Comparison of ENCODE assay signal across 31 cellular contexts in the genomic region with DNA sequence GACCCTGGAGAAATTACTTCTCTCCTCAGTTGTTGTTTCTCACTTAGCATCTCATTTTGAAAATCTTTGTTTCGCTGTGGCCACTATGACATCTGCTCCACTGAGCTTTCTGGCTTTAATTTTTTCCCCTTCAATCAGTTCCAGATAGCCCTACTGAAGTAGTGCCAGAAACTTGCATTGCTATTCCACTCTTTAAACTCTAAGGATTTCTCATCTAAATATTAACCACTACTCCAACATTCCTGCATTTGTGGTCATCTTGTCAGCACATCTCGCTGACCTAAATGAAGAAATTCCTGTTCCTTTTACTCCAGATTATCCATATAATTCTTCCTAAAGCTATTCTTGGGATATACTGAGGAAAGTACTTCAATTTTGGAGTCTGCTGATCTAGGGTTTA. TPM values are rescaled to one million over a fixed set of nuclear protein-coding genes. Genes with fewer than 3 reads are reported as not detected.
DNase-seq lines count a peak whose midpoint lies in the region; ATAC-seq and TF ChIP-seq lines count a peak whose summit lies in the region.
"Had no signal": no experiment of that assay in that cellular context is flagged by ENCODE, and none has a peak within 500 bp of the region (broad histone marks: within the 10 kb centered on the region; RNA-seq: fewer than 3 reads in every experiment).

No MANE protein-coding gene starts in this region.

- H3K4me1 ChIP-seq in A673 (ENCODE audit: insufficient read depth, low read length, poor library complexity, severe bottlenecking), result no peaks in the 10 kb centered on the region
- H3K4me1 ChIP-seq: right atrium auricular region, tibial artery had no signal

- no peak overlapping the region for H3K4me3 Mint-ChIP-seq in chondrocyte (ENCODE audit: unreplicated experiment)
- H3K4me3 Mint-ChIP-seq: activated CD8-positive, alpha-beta T cell treated with anti-CD3 and anti-CD28 coated beads, Interleukin-2, amount 10 ng/mL, durations not matched to agents 7 days and 5 days; CD14-positive monocyte; naive B cell; stimulated activated naive CD8-positive, alpha-beta T cell treated with anti-CD3 and anti-CD28 coated beads, Interleukin-15, amount 100 ng/mL, for 72 hours had no signal

- CTCF ChIA-PET in A673 (lab: Charles Lee), result no interaction called here

- H3K27me3 Mint-ChIP-seq in chondrocyte (ENCODE audit: low read depth), result no peaks in the 10 kb centered on the region
- H3K27me3 Mint-ChIP-seq: stimulated activated naive CD8-positive, alpha-beta T cell treated with anti-CD3 and anti-CD28 coated beads, Interleukin-15, amount 100 ng/mL, for 72 hours had no signal

- in situ Hi-C loops in ACHN (cut with HindIII; ENCODE audit: low pct_ligation_motif_present, low pct_unique_long_range_greater_than_20kb, low sequenced_read_pairs), result no loop called here
- in situ Hi-C loops in GM13977 (cut with MboI; ENCODE audit: low pct_unique_long_range_greater_than_20kb, low sequenced_read_pairs, unreplicated experiment), result no loop called here

- H3K27ac ChIP-seq in A673 (ENCODE audit: low read depth, low read length, poor library complexity, severe bottlenecking), result no peak overlapping the region
- H3K27ac ChIP-seq: right atrium auricular region, tibial artery had no signal

- ATAC-seq in HG03439 (IDR thresholded peaks at IDR 0.05; ENCODE audit: unreplicated experiment), result no peak
- ATAC-seq: activated CD8-positive, alpha-beta T cell treated with anti-CD3 and anti-CD28 coated beads, Interleukin-2, amount 10 ng/mL, durations not matched to agents 7 days and 5 days; HCT116; left cardiac atrium; Right ventricle myocardium inferior; stimulated activated naive CD8-positive, alpha-beta T cell treated with anti-CD3 and anti-CD28 coated beads, Interleukin-15, amount 100 ng/mL, for 72 hours had no signal

- DNase-seq in ACHN, result peak; percentile 72
- DNase-seq in HCEC 1CT, result peak; percentile 22
- DNase-seq in chondrocyte (ENCODE audit: low spot score), result no peak
- DNase-seq in hepatic stellate cell (ENCODE audit: low spot score), result peak; percentile 24
- no peak for DNase-seq in A673 (ENCODE audit: low spot score)
- no peak for DNase-seq in GM13977 (ENCODE audit: low spot score)
- no peak for DNase-seq in HK-2 (ENCODE audit: unreplicated experiment)
- DNase-seq: 8988T; activated CD4-positive, alpha-beta T cell treated with anti-CD3 and anti-CD28 coated beads for 1 hour; activated CD8-positive, alpha-beta T cell treated with anti-CD3 and anti-CD28 coated beads, Interleukin-2, amount 10 ng/mL, durations not matched to agents 7 days and 5 days; activated gamma-delta T cell treated with Interleukin-2 at 50 U/mL for 16 hours; amygdala; caudate nucleus; Karpas-422; left cardiac atrium; mesendoderm; naive B cell; NCI-H1048; NCI-H2029 treated with DMSO at 0.1 percent for 48 hours; NCI-H345; occipital lobe; OCI-M1; stimulated activated CD4-positive, alpha-beta T cell treated with anti-CD3 and anti-CD28 coated beads, Interleukin-12 subunit alpha, Interleukin-12 subunit beta, amount 100 ng/mL, for 4 hours; stimulated activated naive CD8-positive, alpha-beta T cell treated with anti-CD3 and anti-CD28 coated beads, Interleukin-15, amount 100 ng/mL, for 72 hours; T-helper 1 cell; tibial artery had no signal

- no peak overlapping the region for H3K4me3 ChIP-seq in A673 (ENCODE audit: low read depth, low read length, poor library complexity, severe bottlenecking)
- H3K4me3 ChIP-seq: right atrium auricular region, tibial artery had no signal

- H3K27me3 ChIP-seq in A673 (replicated peaks; ENCODE audit: insufficient read depth, low read depth, low read length, poor library complexity), result no peaks in the 10 kb centered on the region
- H3K27me3 ChIP-seq: right atrium auricular region, tibial artery had no signal

- POLR2A ChIA-PET in A673 (lab: Charles Lee; ENCODE audit: low non-redundant PET), result no interaction called here

- no peaks in the 10 kb centered on the region for H3K9me3 Mint-ChIP-seq in chondrocyte (ENCODE audit: low read depth)
- H3K9me3 Mint-ChIP-seq: CD14-positive monocyte; naive B cell; stimulated activated naive CD8-positive, alpha-beta T cell treated with anti-CD3 and anti-CD28 coated beads, Interleukin-15, amount 100 ng/mL, for 72 hours had no signal

- H3K4me1 Mint-ChIP-seq in chondrocyte (ENCODE audit: low read depth), result peaks cover 17% of the 10 kb centered on the region
- H3K4me1 Mint-ChIP-seq: CD14-positive monocyte; naive B cell; stimulated activated naive CD8-positive, alpha-beta T cell treated with anti-CD3 and anti-CD28 coated beads, Interleukin-15, amount 100 ng/mL, for 72 hours had no signal

- peak overlapping the region; percentile 13 for H3K27ac Mint-ChIP-seq in chondrocyte (ENCODE audit: unreplicated experiment)
- H3K27ac Mint-ChIP-seq: activated CD8-positive, alpha-beta T cell treated with anti-CD3 and anti-CD28 coated beads, Interleukin-2, amount 10 ng/mL, durations not matched to agents 7 days and 5 days; CD14-positive monocyte; naive B cell; stimulated activated naive CD8-positive, alpha-beta T cell treated with anti-CD3 and anti-CD28 coated beads, Interleukin-15, amount 100 ng/mL, for 72 hours had no signal

- no peaks in the 10 kb centered on the region for H3K9me3 ChIP-seq in A673 (ENCODE audit: low read depth, low read length, poor library complexity, severe bottlenecking)
- H3K9me3 ChIP-seq: right atrium auricular region, tibial artery had no signal

- intact Hi-C loops in A673 (cut with micrococcal nuclease; ENCODE audit: unreplicated experiment), result no loop called here

- H3K36me3 Mint-ChIP-seq in chondrocyte (ENCODE audit: low read depth), result peaks cover 2% of the 10 kb centered on the region
- H3K36me3 Mint-ChIP-seq: CD14-positive monocyte, naive B cell had no signal

- no TSS peak for BruUV-seq in A673 (replicated peaks; lab: Mats Ljungman, UMichigan)

- H3K36me3 ChIP-seq in A673 (ENCODE audit: insufficient read depth, low read length, poor library complexity, severe bottlenecking), result no peaks in the 10 kb centered on the region
- H3K36me3 ChIP-seq: right atrium auricular region, tibial artery had no signal

- TF ChIP-seq CTCF in chondrocyte (IDR thresholded peaks at IDR 0.05) (no peak), A673 (conservative IDR thresholded peaks at IDR 0.05; ENCODE audit: low read depth, low read length) (no peak), GM13977 (IDR thresholded peaks at IDR 0.05; ENCODE audit: extremely low read depth, insufficient read depth, missing control alignments) (no peak)

RNA-seq across cellular contexts. Expression of a gene that starts 15.3 kb away (rescaled TPM):
- 30.4 to 48.1 TPM (median 31.1 TPM) in 3 replicates for total RNA-seq in chondrocyte
- total RNA-seq in A673 (2021), result 36.3 and 49.6 TPM in 2 replicates

RNA-seq across cellular contexts. Expression of a gene that starts 35.0 kb away (rescaled TPM):
- total RNA-seq in chondrocyte, result 1.4 to 2.3 TPM (median 2.2 TPM) in 3 replicates
- not detected in 2 replicates for total RNA-seq in A673 (2021)
- total RNA-seq: activated CD8-positive, alpha-beta T cell treated with anti-CD3 and anti-CD28 coated beads, Interleukin-2, amount 10 ng/mL, durations not matched to agents 7 days and 5 days; Right ventricle myocardium inferior had no signal

RNA-seq across cellular contexts. Expression of a gene that starts 41.7 kb away (rescaled TPM):
- total RNA-seq in chondrocyte (3.6 to 4.0 TPM (median 3.6 TPM) in 3 replicates), A673 (2021) (0.37 and 0.43 TPM in 2 replicates)
- total RNA-seq: occipital lobe had no signal

Comparison
In these comparisons a context has a peak if more than half of its experiments do, and no peak if none do; other contexts are left out.
1. DNase-seq: peak in ACHN (single experiment), HCEC 1CT (single experiment) and hepatic stellate cell (single experiment); none in chondrocyte (single experiment), A673 (single experiment), GM13977 (single experiment) and HK-2 (single experiment).